In genomic region chr20:62301111-62301668, GRCh38 we compare ENCODE assay signal across 11 cellular contexts. TPM values are rescaled to one million over a fixed set of nuclear protein-coding genes. Genes with fewer than 3 reads are reported as not detected.
A peak's percentile ranks its signal among the peaks of the same experiment; 100 is the strongest.
DNase-seq lines count a peak whose midpoint lies in the region; ATAC-seq, FAIRE-seq and TF ChIP-seq lines count a peak whose summit lies in the region.
"Had no signal": no experiment of that assay in that cellular context is flagged by ENCODE, and none has a peak within 500 bp of the region (broad histone marks: within the 10 kb centered on the region; RNA-seq: fewer than 3 reads in every experiment).

No MANE protein-coding gene starts in this region.

- TF ChIP-seq POLR2A in A549 (IDR thresholded peaks at IDR 0.05; ENCODE audit: low read length) = no peak

- H3K4me1 Mint-ChIP-seq in activated naive CD8-positive, alpha-beta T cell (ENCODE audit: low read depth) = peaks cover 19% of the 10 kb centered on the region
- H3K4me1 Mint-ChIP-seq in naive thymus-derived CD8-positive, alpha-beta T cell = peaks cover 15 to 38% (median 28%) of the 10 kb centered on the region in 4 donors

- peak overlapping the region in 1 of 2 experiments; percentile 97; a peak in 3 of 6 replicates for H3K27ac ChIP-seq in A549
- H3K27ac ChIP-seq in DND-41 (ENCODE audit: low read length) = peak overlapping the region; percentile 10; the same call in 1 of the 2 replicates

- H3K4me1 ChIP-seq in A549 (peaks cover 21% of the 10 kb centered on the region), DND-41 (ENCODE audit: insufficient read depth, low read length) (peaks cover 38% of the 10 kb centered on the region)

- no peaks in the 10 kb centered on the region for H3K9me3 Mint-ChIP-seq in activated naive CD8-positive, alpha-beta T cell (ENCODE audit: low read depth)
- no peaks in the 10 kb centered on the region for H3K9me3 Mint-ChIP-seq in naive thymus-derived CD8-positive, alpha-beta T cell

- H3K4me3 Mint-ChIP-seq in activated naive CD8-positive, alpha-beta T cell = peak overlapping the region; percentile 95
- peak overlapping the region in 8 of 10 donors; percentile 22 to 97 (median 50) for H3K4me3 Mint-ChIP-seq in naive thymus-derived CD8-positive, alpha-beta T cell

- peaks cover 30% of the 10 kb centered on the region for H4K20me1 ChIP-seq in DND-41 (ENCODE audit: insufficient read depth, low read length)

- H3K4me2 ChIP-seq in A549 (peak overlapping the region; percentile 95; the same call in 1 of the 3 replicates), DND-41 (ENCODE audit: insufficient read depth, low read length) (peak overlapping the region; percentile 97; the same call in 1 of the 2 replicates)

- CTCF ChIA-PET in A549 (lab: Yijun Ruan, JAX) = interaction anchor here (0.6 to 6.9 kb wide), 14 partner anchors 10 to 198 kb away, joined by 3 to 59 read pairs (median 6); no protein-coding TSS in a partner anchor

- peaks cover 34% of the 10 kb centered on the region for H3K79me2 ChIP-seq in DND-41 (ENCODE audit: insufficient read depth, low read length)

- H3K27me3 ChIP-seq in DND-41 (ENCODE audit: insufficient read depth, low read length, poor library complexity) = no peaks in the 10 kb centered on the region
- H3K27me3 ChIP-seq: testis had no signal

- POLR2A ChIA-PET in A549 (lab: Yijun Ruan, JAX) = interaction anchor here (1.0 kb wide), 1 partner anchor 63 kb away, joined by 3 read pairs; the partner anchor contains the start of gene OSBPL2
- POLR2A ChIA-PET in naive thymus-derived CD8-positive, alpha-beta T cell (lab: Charles Lee) = no interaction called here

- no peak for ATAC-seq in A549
- ATAC-seq in DND-41 (ENCODE audit: insufficient read depth, low read depth) = no peak
- no peak for ATAC-seq in naive thymus-derived CD8-positive, alpha-beta T cell
- ATAC-seq in GM21723 (IDR thresholded peaks at IDR 0.05; ENCODE audit: unreplicated experiment) = no peak
- ATAC-seq in HG03135 (IDR thresholded peaks at IDR 0.05; ENCODE audit: unreplicated experiment) = no peak

- no peak overlapping the region for H2AFZ ChIP-seq in DND-41 (ENCODE audit: low read depth, low read length)

- peaks cover 44% of the 10 kb centered on the region for H3K36me3 ChIP-seq in DND-41 (ENCODE audit: insufficient read depth, low read length)

- 81% methylated on average over 11 of the region's 11 CpGs for whole genome bisulfite sequencing in A549 (ENCODE audit: missing lambda C conversion rate)

- H3K36me3 Mint-ChIP-seq in activated naive CD8-positive, alpha-beta T cell = no peaks in the 10 kb centered on the region
- peaks cover 0 to 7% (median 3%) of the 10 kb centered on the region in 3 donors for H3K36me3 Mint-ChIP-seq in naive thymus-derived CD8-positive, alpha-beta T cell

- no peak for TF ChIP-seq RAD21 in A549 (conservative IDR thresholded peaks at IDR 0.05 in 1 of 2, IDR thresholded peaks at IDR 0.05 in 1 of 2)

- H3K9me3 ChIP-seq in A549 (no peaks in the 10 kb centered on the region), DND-41 (ENCODE audit: insufficient read depth, low read length, severe bottlenecking) (no peaks in the 10 kb centered on the region)
- H3K9me3 ChIP-seq: testis had no signal

- peak overlapping the region; percentile 17 for H3K27ac Mint-ChIP-seq in activated naive CD8-positive, alpha-beta T cell
- peak overlapping the region in 2 of 10 donors; percentile 71 to 93 for H3K27ac Mint-ChIP-seq in naive thymus-derived CD8-positive, alpha-beta T cell

- no peaks in the 10 kb centered on the region for H3K27me3 Mint-ChIP-seq in activated naive CD8-positive, alpha-beta T cell
- H3K27me3 Mint-ChIP-seq in naive thymus-derived CD8-positive, alpha-beta T cell = no peaks in the 10 kb centered on the region

- no peak overlapping the region for H3K4me3 ChIP-seq in A549
- no peak overlapping the region; a peak in 1 of 4 replicates for H3K4me3 ChIP-seq in DND-41 (ENCODE audit: low read depth in 1 of 2, low read length in 2 of 2)

- DNase-seq in A549 (ENCODE audit: low read depth in 1 of 2, low spot score in 1 of 2) (no peak), DND-41 (no peak), A172 (ENCODE audit: low spot score) (no peak)
- DNase-seq in naive thymus-derived CD8-positive, alpha-beta T cell = no peak
- DNase-seq in stimulated activated CD4-positive, alpha-beta T cell treated with anti-CD3 and anti-CD28 coated beads, Interleukin-2, amount 100 ng/mL, for 48 hours = no peak

- FAIRE-seq in A549 (lab: Jason Lieb, UNC) = no peak
- FAIRE-seq: D721Med had no signal

- no peak for TF ChIP-seq EP300 in A549 (IDR thresholded peaks at IDR 0.05)

- H3K9ac ChIP-seq in DND-41 (ENCODE audit: low read depth, low read length) = 0 out of 2 replicates have a peak overlapping the region, but pooled peaks have one; percentile 93
- H3K9ac ChIP-seq: parathyroid adenoma had no signal

- no peak for TF ChIP-seq CTCF in A549 (IDR thresholded peaks at IDR 0.05)
- TF ChIP-seq CTCF in DND-41 (IDR thresholded peaks at IDR 0.05; ENCODE audit: borderline replicate concordance, extremely low read depth, low read length, poor library complexity, severe bottlenecking) = no peak

TF ChIP-seq in A549, 52 proteins besides CTCF, POLR2A, EP300 and RAD21:
- TF ChIP-seq KDM1A (IDR thresholded peaks at IDR 0.05; ENCODE audit: low read depth) = no peak
- TF ChIP-seq ZFP36 (IDR thresholded peaks at IDR 0.05; ENCODE audit: borderline replicate concordance, partially characterized antibody) = no peak
- no peak for TF ChIP-seq SMC3 (IDR thresholded peaks at IDR 0.05)
- no peak for TF ChIP-seq CEBPB (IDR thresholded peaks at IDR 0.05)
- no peak for TF ChIP-seq RARB (CRISPR knock-in tag; IDR thresholded peaks at IDR 0.05)
- no peak for TF ChIP-seq CHD4 (IDR thresholded peaks at IDR 0.05; ENCODE audit: borderline replicate concordance)
- no peak for TF ChIP-seq POLR2AphosphoS2 (conservative IDR thresholded peaks at IDR 0.05; ENCODE audit: low read length)
- no peak for TF ChIP-seq MAFK (IDR thresholded peaks at IDR 0.05; ENCODE audit: partially characterized antibody)
- TF ChIP-seq, protein P1, sequence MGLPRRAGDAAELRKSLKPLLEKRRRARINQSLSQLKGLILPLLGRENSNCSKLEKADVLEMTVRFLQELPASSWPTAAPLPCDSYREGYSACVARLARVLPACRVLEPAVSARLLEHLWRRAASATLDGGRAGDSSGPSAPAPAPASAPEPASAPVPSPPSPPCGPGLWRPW (IDR thresholded peaks at IDR 0.05) = no peak
- no peak for TF ChIP-seq FOSB (CRISPR knock-in tag; IDR thresholded peaks at IDR 0.05)
- TF ChIP-seq TFCP2L1 (CRISPR knock-in tag; IDR thresholded peaks at IDR 0.05) = no peak
- no peak for TF ChIP-seq FOSL2 (IDR thresholded peaks at IDR 0.05)
- no peak for TF ChIP-seq FOSL2 (CRISPR knock-in tag; IDR thresholded peaks at IDR 0.05)
- no peak for TF ChIP-seq CBX2 (IDR thresholded peaks at IDR 0.05; ENCODE audit: borderline replicate concordance, low read depth)
- TF ChIP-seq CBX8 (IDR thresholded peaks at IDR 0.05) = no peak
- TF ChIP-seq HOXB13 (CRISPR knock-in tag; IDR thresholded peaks at IDR 0.05; ENCODE audit: low read depth) = no peak
- TF ChIP-seq MAZ (IDR thresholded peaks at IDR 0.05; ENCODE audit: borderline replicate concordance, low read depth, low read length) = no peak
- TF ChIP-seq RFX5 (IDR thresholded peaks at IDR 0.05) = no peak

RNA-seq across cellular contexts. Expression of gene ADRM1, which starts 1.6 kb away (rescaled TPM):
- 68.9 and 87.9 TPM in 2 replicates for polyA plus RNA-seq in A549 (2011; rRNA removed)
- polyA plus RNA-seq in A549 (2012; cell fraction: cytosol; rRNA removed) = 217 and 255 TPM in 2 replicates
- 249 and 328 TPM in 2 replicates for polyA plus RNA-seq in A549 (2012; cell fraction: nucleus; rRNA removed)
- 121 to 131 TPM (median 130 TPM) in 3 replicates for polyA plus RNA-seq in A549 (2017; fragmentation: RNase III; extraction: RNeasy Plus Mini Kit Qiagen cat#74134 plus additional on column Dnase treatment)
- polyA minus RNA-seq in A549 (2011; rRNA and poly(A)+ RNA removed) = 56.0 and 59.2 TPM in 2 replicates
- total RNA-seq in naive thymus-derived CD8-positive, alpha-beta T cell = 10 to 100 TPM; 61.1 to 64.0 TPM
- polyA plus RNA-seq in naive thymus-derived CD8-positive, alpha-beta T cell = 10 to 100 TPM; 66.2 to 93.9 (median 68.9) TPM
- 329 and 402 TPM in 2 replicates for total RNA-seq in A172 (2014; rRNA removed; shearing (Covaris generic))
